Comparison of ENCODE assay signal across 8 cellular contexts in the genomic region with DNA sequence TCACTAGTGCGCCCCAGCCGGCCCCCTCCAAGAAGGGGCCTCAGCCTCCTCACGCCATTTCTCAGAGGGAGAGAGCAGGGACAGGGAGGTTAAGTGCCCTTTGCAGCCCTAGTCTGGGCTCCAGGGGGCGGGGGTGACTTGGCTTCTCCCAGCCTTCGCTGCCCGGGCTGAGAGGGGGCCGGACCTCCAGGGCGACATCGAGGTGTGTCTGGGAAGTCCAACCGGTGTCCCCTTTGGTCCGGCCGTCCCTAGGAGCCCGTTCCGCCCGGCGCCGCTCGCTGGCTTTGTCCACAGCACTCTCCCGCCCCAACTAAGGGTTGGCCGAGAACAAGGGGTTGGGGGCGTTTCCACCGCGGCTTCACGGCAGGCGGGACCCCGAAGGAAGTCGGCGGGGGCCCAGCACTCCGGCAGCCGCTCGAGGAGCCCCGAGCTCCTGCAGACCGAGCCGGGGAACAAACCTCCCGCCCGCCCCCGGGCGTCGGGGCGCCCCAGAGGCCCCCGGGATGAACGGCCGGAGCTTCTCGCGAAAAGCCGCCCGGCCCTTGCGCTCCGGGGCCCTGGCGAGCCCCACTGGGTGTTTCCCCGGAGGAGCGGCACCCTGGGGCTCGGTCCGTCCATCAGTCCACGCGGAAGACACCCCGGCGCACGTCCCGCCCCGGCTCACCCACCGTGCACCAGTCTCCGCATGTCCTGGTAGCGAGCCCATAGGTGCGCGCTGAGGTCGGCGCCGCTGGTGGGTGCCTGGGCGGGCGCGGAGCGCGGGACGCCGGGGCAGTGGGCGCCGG. TPM values are rescaled to one million over a fixed set of nuclear protein-coding genes. Genes with fewer than 3 reads are reported as not detected.
DNase-seq lines count a peak whose midpoint lies in the region; ATAC-seq and TF ChIP-seq lines count a peak whose summit lies in the region.

No MANE protein-coding gene starts in this region.

- POLR2A ChIA-PET in activated CD8-positive, alpha-beta T cell treated with anti-CD3 and anti-CD28 coated beads for 36 hours (lab: Charles Lee) = interaction anchor here (0.6 to 1.0 kb wide), 4 partner anchors 72 to 154 kb away, joined by 3 to 4 read pairs (median 3); no protein-coding TSS in a partner anchor

- no peak overlapping the region for H2AFZ ChIP-seq in neuron (ENCODE audit: low read depth, low read length)

- H3K36me3 ChIP-seq in CD4-positive, CD25-positive, alpha-beta regulatory T cell (ENCODE audit: control insufficient read depth, insufficient read depth, low read length) = no peaks in the 10 kb centered on the region
- H3K36me3 ChIP-seq in neuron (ENCODE audit: insufficient read depth, low read length) = peaks cover 9% of the 10 kb centered on the region

- intact Hi-C loops in activated CD8-positive, alpha-beta T cell treated with anti-CD3 and anti-CD28 coated beads for 36 hours (cut with micrococcal nuclease) = loop anchor here (10.0 kb wide), 1 partner anchor 152 kb away; a partner anchor contains a TSS

- no peak overlapping the region for H3K27ac ChIP-seq in CD4-positive, CD25-positive, alpha-beta regulatory T cell (ENCODE audit: insufficient read depth, low read length, poor library complexity, severe bottlenecking)

- H3K4me3 Mint-ChIP-seq in CD4-positive, CD25-positive, alpha-beta regulatory T cell = peak overlapping the region; percentile 66 to 81 (median 73)
- peak overlapping the region; percentile 84 for H3K4me3 Mint-ChIP-seq in activated CD8-positive, alpha-beta T cell treated with anti-CD3 and anti-CD28 coated beads for 36 hours

- CTCF ChIA-PET in activated CD8-positive, alpha-beta T cell treated with anti-CD3 and anti-CD28 coated beads for 36 hours (lab: Charles Lee) = no interaction called here

- no peaks in the 10 kb centered on the region for H3K9me3 ChIP-seq in CD4-positive, CD25-positive, alpha-beta regulatory T cell (ENCODE audit: control insufficient read depth in 2 of 2, low read length in 2 of 2)
- H3K9me3 ChIP-seq in neuron (ENCODE audit: low read length) = no peaks in the 10 kb centered on the region

- no peak for TF ChIP-seq CTCF in activated CD8-positive, alpha-beta T cell treated with anti-CD3 and anti-CD28 coated beads for 36 hours (IDR thresholded peaks at IDR 0.05)
- TF ChIP-seq CTCF in fibroblast of the aortic adventitia (IDR thresholded peaks at IDR 0.05; ENCODE audit: insufficient read depth, low read length) = no peak

- H3K4me3 ChIP-seq in CD4-positive, CD25-positive, alpha-beta regulatory T cell (ENCODE audit: low read depth, low read length) = no peak overlapping the region
- H3K4me3 ChIP-seq in fibroblast of the aortic adventitia (ENCODE audit: low read depth, low read length) (peak overlapping the region; percentile 74), neuron (ENCODE audit: low read length) (peak overlapping the region; percentile 53)

- DNase-seq in CD4-positive, CD25-positive, alpha-beta regulatory T cell = peak in 2 of 3 donors; percentile 26 to 36
- peak; percentile 45 for DNase-seq in activated CD8-positive, alpha-beta T cell treated with anti-CD3 and anti-CD28 coated beads for 36 hours
- DNase-seq in fibroblast of the aortic adventitia (ENCODE audit: low read depth) (no peak), NCI-H1436 (lab: John Stamatoyannopoulos, UW) (no peak), Ammon's horn (ENCODE audit: low spot score) (no peak)

- H3K4me1 Mint-ChIP-seq in CD4-positive, CD25-positive, alpha-beta regulatory T cell = peaks cover 12 to 38% (median 21%) of the 10 kb centered on the region in 4 donors
- H3K4me1 Mint-ChIP-seq in activated CD8-positive, alpha-beta T cell treated with anti-CD3 and anti-CD28 coated beads for 36 hours (ENCODE audit: low read depth) = peaks cover 24% of the 10 kb centered on the region

- H3K27me3 ChIP-seq in CD4-positive, CD25-positive, alpha-beta regulatory T cell (ENCODE audit: control insufficient read depth, insufficient read depth, low read length) = no peaks in the 10 kb centered on the region
- H3K27me3 ChIP-seq in neuron (ENCODE audit: insufficient read depth, low read length) = no peaks in the 10 kb centered on the region

- peaks cover 36% of the 10 kb centered on the region for H3K4me1 ChIP-seq in CD4-positive, CD25-positive, alpha-beta regulatory T cell (ENCODE audit: control insufficient read depth, insufficient read depth, low read length, poor library complexity, severe bottlenecking)
- peaks cover 18% of the 10 kb centered on the region for H3K4me1 ChIP-seq in neuron (ENCODE audit: insufficient read depth, low read length)

- peaks cover 0 to 2% (median 0%) of the 10 kb centered on the region in 7 donors for H3K9me3 Mint-ChIP-seq in CD4-positive, CD25-positive, alpha-beta regulatory T cell
- no peaks in the 10 kb centered on the region for H3K9me3 Mint-ChIP-seq in activated CD8-positive, alpha-beta T cell treated with anti-CD3 and anti-CD28 coated beads for 36 hours

- no peak overlapping the region for H3K27ac Mint-ChIP-seq in CD4-positive, CD25-positive, alpha-beta regulatory T cell
- H3K27ac Mint-ChIP-seq in activated CD8-positive, alpha-beta T cell treated with anti-CD3 and anti-CD28 coated beads for 36 hours = peak overlapping the region; percentile 67

- no peak for ATAC-seq in CD4-positive, CD25-positive, alpha-beta regulatory T cell (ENCODE audit: low read depth in 2 of 2)
- ATAC-seq in HG02759 (IDR thresholded peaks at IDR 0.05; ENCODE audit: unreplicated experiment) (peak; percentile 9), HG02763 (IDR thresholded peaks at IDR 0.05; ENCODE audit: unreplicated experiment) (no peak)
- no peak for ATAC-seq in activated CD8-positive, alpha-beta T cell treated with anti-CD3 and anti-CD28 coated beads for 36 hours

- no peaks in the 10 kb centered on the region for H3K27me3 Mint-ChIP-seq in CD4-positive, CD25-positive, alpha-beta regulatory T cell
- no peaks in the 10 kb centered on the region for H3K27me3 Mint-ChIP-seq in activated CD8-positive, alpha-beta T cell treated with anti-CD3 and anti-CD28 coated beads for 36 hours

- H3K36me3 Mint-ChIP-seq in CD4-positive, CD25-positive, alpha-beta regulatory T cell = no peaks in the 10 kb centered on the region
- H3K36me3 Mint-ChIP-seq in activated CD8-positive, alpha-beta T cell treated with anti-CD3 and anti-CD28 coated beads for 36 hours (ENCODE audit: low read depth) = peaks cover 11% of the 10 kb centered on the region

RNA-seq across cellular contexts. Expression of a gene that starts 0.6 kb away (rescaled TPM):
- total RNA-seq in CD4-positive, CD25-positive, alpha-beta regulatory T cell = 3.7 TPM
- under 1 TPM in 1 of 4 donors, not detected in 3; 0.81 TPM for polyA plus RNA-seq in CD4-positive, CD25-positive, alpha-beta regulatory T cell
- total RNA-seq in activated CD8-positive, alpha-beta T cell treated with anti-CD3 and anti-CD28 coated beads for 36 hours = 10 to 100 TPM; 53.8 to 61.7 TPM
- total RNA-seq in fibroblast of the aortic adventitia (ENCODE audit: low replicate concordance) = 31.1 and 68.2 TPM in 2 replicates

RNA-seq across cellular contexts. Expression of a gene that starts 3.4 kb away (rescaled TPM):
- 4.5 TPM for total RNA-seq in CD4-positive, CD25-positive, alpha-beta regulatory T cell
- polyA plus RNA-seq in CD4-positive, CD25-positive, alpha-beta regulatory T cell = 10 to 100 TPM; 19.2 to 27.9 (median 23.0) TPM
- total RNA-seq in activated CD8-positive, alpha-beta T cell treated with anti-CD3 and anti-CD28 coated beads for 36 hours = 10 to 100 TPM; 14.0 to 20.5 TPM
- total RNA-seq in fibroblast of the aortic adventitia (ENCODE audit: low replicate concordance) = 4.3 and 7.7 TPM in 2 replicates

RNA-seq across cellular contexts. Expression of a gene that starts 37.9 kb away (rescaled TPM):
- 0.42 TPM for total RNA-seq in CD4-positive, CD25-positive, alpha-beta regulatory T cell
- not detected for polyA plus RNA-seq in CD4-positive, CD25-positive, alpha-beta regulatory T cell
- under 1 TPM; 0.09 to 0.20 TPM for total RNA-seq in activated CD8-positive, alpha-beta T cell treated with anti-CD3 and anti-CD28 coated beads for 36 hours
- total RNA-seq in fibroblast of the aortic adventitia (ENCODE audit: low replicate concordance) = 0.90 and 1.1 TPM in 2 replicates

Comparison
In these comparisons a context has a peak if more than half of its experiments do, and no peak if none do; other contexts are left out.
1. DNase-seq: peak in CD4-positive, CD25-positive, alpha-beta regulatory T cell (2 of 3) and activated CD8-positive, alpha-beta T cell treated with anti-CD3 and anti-CD28 coated beads for 36 hours (single experiment); none in fibroblast of the aortic adventitia (single experiment), NCI-H1436 (single experiment) and Ammon's horn (single experiment).